ENCODE assay signal across 1 cellular context in genomic region chr16:78297066-78297666, GRCh38.
TF ChIP-seq lines count a peak whose summit lies in the region.

No MANE protein-coding gene starts in this region.

TF ChIP-seq in HepG2, 621 proteins besides CTCF, POLR2A, EP300 and RAD21 (continued from another document and continues in another):
- TF ChIP-seq ZBTB40 (IDR thresholded peaks at IDR 0.05) (no peak), ZBTB40 (CRISPR knock-in tag; IDR thresholded peaks at IDR 0.05) (peak; percentile 81; the same call in 1 of the 2 replicates), ZNF350 (CRISPR knock-in tag; IDR thresholded peaks at IDR 0.05; ENCODE audit: borderline replicate concordance, low read depth) (peak; percentile 91), ZNF652 (CRISPR knock-in tag; IDR thresholded peaks at IDR 0.05; ENCODE audit: borderline replicate concordance, low read depth) (peak; percentile 62; the same call in 1 of the 2 replicates), RXRA (CRISPR knock-in tag; IDR thresholded peaks at IDR 0.05) (peak; percentile 95; the same call in 1 of the 2 replicates), THRA (CRISPR knock-in tag; IDR thresholded peaks at IDR 0.05; ENCODE audit: borderline replicate concordance) (peak; percentile 95), CCAR2 (optimal IDR thresholded peaks at IDR 0.05; ENCODE audit: low read depth, low read length) (no peak), DBP (CRISPR knock-in tag; IDR thresholded peaks at IDR 0.05; ENCODE audit: not compliant biosample characterization) (peak; percentile 14), ZNF543 (CRISPR knock-in tag; IDR thresholded peaks at IDR 0.05) (peak; percentile 85; the same call in 1 of the 2 replicates), SP140L (CRISPR knock-in tag; IDR thresholded peaks at IDR 0.05; ENCODE audit: borderline replicate concordance) (peak; percentile 77; the same call in 1 of the 2 replicates), ZBTB25 (CRISPR knock-in tag; IDR thresholded peaks at IDR 0.05) (peak; percentile 85; the same call in 1 of the 2 replicates), DRAP1 (CRISPR knock-in tag; IDR thresholded peaks at IDR 0.05) (peak; percentile 80), HOXA3 (CRISPR knock-in tag; IDR thresholded peaks at IDR 0.05) (peak; percentile 97), ZNF883 (CRISPR knock-in tag; IDR thresholded peaks at IDR 0.05; ENCODE audit: not compliant biosample characterization) (no peak), ZNF780A (CRISPR knock-in tag; IDR thresholded peaks at IDR 0.05) (no peak), CERS6 (CRISPR knock-in tag; IDR thresholded peaks at IDR 0.05) (no peak), PRMT3 (CRISPR knock-in tag; IDR thresholded peaks at IDR 0.05; ENCODE audit: borderline replicate concordance, low read depth) (no peak), ZNF142 (CRISPR knock-in tag; IDR thresholded peaks at IDR 0.05) (no peak), U2AF1 (optimal IDR thresholded peaks at IDR 0.05; ENCODE audit: low read depth, low read length) (peak; percentile 95), TBP (CRISPR knock-in tag; IDR thresholded peaks at IDR 0.05) (no peak), ZNF710 (CRISPR knock-in tag; IDR thresholded peaks at IDR 0.05; ENCODE audit: borderline replicate concordance) (peak; percentile 95), UBTF (CRISPR knock-in tag; IDR thresholded peaks at IDR 0.05) (peak; percentile 60; the same call in 1 of the 2 replicates)
